8 cellular contexts compared by ENCODE assay signal in the genomic region with DNA sequence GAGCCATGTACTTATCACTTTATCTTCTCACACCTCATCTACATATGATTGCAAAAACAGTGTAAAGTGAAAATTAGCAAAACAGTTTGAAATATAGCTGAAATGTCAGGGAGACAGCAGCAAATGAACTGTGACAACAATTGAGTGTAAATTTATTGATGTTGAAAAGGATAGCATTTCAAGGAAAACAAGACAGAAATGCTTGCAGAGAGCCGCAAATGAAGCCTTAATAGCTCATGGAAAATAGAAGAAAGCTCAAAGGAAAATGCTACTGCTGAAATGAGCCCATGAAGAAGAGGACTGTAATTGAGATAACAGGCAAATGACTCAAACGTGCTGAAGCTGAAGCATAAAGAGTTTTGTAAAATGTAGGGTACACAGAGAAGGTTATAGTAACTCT.
"Had no signal": no experiment of that assay in that cellular context is flagged by ENCODE, and none has a peak within 500 bp of the region (broad histone marks: within the 10 kb centered on the region; RNA-seq: fewer than 3 reads in every experiment).

No MANE protein-coding gene starts in this region.

- H3K4me3 Mint-ChIP-seq: GM23338, H9 had no signal

- H2AFZ ChIP-seq: GM23338 had no signal

- FAIRE-seq: H1, H54, HTR-8/SVneo had no signal

- H3K4me1 Mint-ChIP-seq: GM23338, H9 had no signal

- H3K9me3 Mint-ChIP-seq: GM23338, H9 had no signal

- H3K27ac Mint-ChIP-seq: GM23338, H9 had no signal

- ATAC-seq: GM23338 had no signal

- DNase-seq: H9, HCEC 1CT, IMR-90, KBM-7 had no signal

- H3K4me3 ChIP-seq: GM23338 had no signal

- H3K4me2 ChIP-seq: GM23338 had no signal
